14 cellular contexts compared by ENCODE assay signal in genomic region chr6:30573113-30573512, GRCh38. TPM values are rescaled to one million over a fixed set of nuclear protein-coding genes. Genes with fewer than 3 reads are reported as not detected.
DNase-seq lines count a peak whose midpoint lies in the region; ATAC-seq and TF ChIP-seq lines count a peak whose summit lies in the region.
"Had no signal": no experiment of that assay in that cellular context is flagged by ENCODE, and none has a peak within 500 bp of the region (broad histone marks: within the 10 kb centered on the region; RNA-seq: fewer than 3 reads in every experiment).

No MANE protein-coding gene starts in this region.

- H3K4me2 ChIP-seq in SK-N-SH (peak overlapping the region; percentile 97), mammary epithelial cell (ENCODE audit: insufficient read depth, low read depth, low read length) (peak overlapping the region; percentile 85), neural progenitor cell (peak overlapping the region; percentile 12)

- no peaks in the 10 kb centered on the region for H3K9me2 ChIP-seq in SK-N-SH

- peaks cover 21% of the 10 kb centered on the region for H3K4me1 Mint-ChIP-seq in neural progenitor cell

- no peak for TF ChIP-seq EP300 in SK-N-SH (IDR thresholded peaks at IDR 0.05; ENCODE audit: borderline replicate concordance in 1 of 2, low read depth in 1 of 2, low read length in 1 of 2)

- WGBS in SK-N-SH (ENCODE audit: low lambda C conversion rate): 71% methylated on average over 4 of the region's 4 CpGs
- 88% methylated on average over 4 of the region's 4 CpGs for WGBS in mammary epithelial cell (ENCODE audit: low coverage, missing lambda C conversion rate)
- WGBS in adrenal gland, 4 donors: 57 to 75% (median 67%) methylated on average over 4 of the region's 4 CpGs

- H3K36me3 ChIP-seq in SK-N-SH (replicated peaks in 1 of 2; ENCODE audit: control insufficient read depth in 1 of 2, insufficient read depth in 2 of 2, low read length in 1 of 2): peaks cover 17 to 31% of the 10 kb centered on the region in 2 experiments
- H3K36me3 ChIP-seq in mammary epithelial cell (ENCODE audit: insufficient read depth, low read length): peaks cover 10% of the 10 kb centered on the region
- H3K36me3 ChIP-seq in neural progenitor cell: peaks cover 6% of the 10 kb centered on the region
- H3K36me3 ChIP-seq in adrenal gland (replicated peaks in 1 of 2): peaks cover 0 to 18% of the 10 kb centered on the region in 2 donors

- peaks cover 12 to 21% of the 10 kb centered on the region in 2 experiments; a peak in 3 of 4 replicates for H3K4me1 ChIP-seq in SK-N-SH (ENCODE audit: control insufficient read depth in 1 of 2, insufficient read depth in 2 of 2, low read depth in 1 of 2, low read length in 1 of 2)
- peaks cover 17% of the 10 kb centered on the region for H3K4me1 ChIP-seq in mammary epithelial cell (ENCODE audit: insufficient read depth, low read length)
- peaks cover 9% of the 10 kb centered on the region for H3K4me1 ChIP-seq in neural progenitor cell
- peaks cover 5 to 43% of the 10 kb centered on the region in 2 donors for H3K4me1 ChIP-seq in adrenal gland (replicated peaks in 1 of 2)

- H2AFZ ChIP-seq in SK-N-SH (ENCODE audit: low read depth) (no peak overlapping the region), mammary epithelial cell (ENCODE audit: low read depth, low read length) (no peak overlapping the region), neural progenitor cell (replicated peaks) (no peak overlapping the region)

- intact Hi-C loops in mammary epithelial cell (cut with micrococcal nuclease) (loop anchor here (2.0 kb wide), 1 partner anchor 18 kb away; no protein-coding TSS in a partner anchor), adrenal gland (cut with DNase I) (no loop called here)

- POLR2A ChIA-PET in SK-N-SH (lab: Yijun Ruan, JAX): interaction anchor here (1.2 kb wide), 1 partner anchor 37 kb away, joined by 3 read pairs; no protein-coding TSS in a partner anchor

- H4K20me1 ChIP-seq in SK-N-SH (ENCODE audit: insufficient read depth) (peaks cover 41% of the 10 kb centered on the region), mammary epithelial cell (ENCODE audit: insufficient read depth, low read length) (peaks cover 2% of the 10 kb centered on the region), neural progenitor cell (ENCODE audit: low read depth) (peaks cover 60% of the 10 kb centered on the region)

- dilution Hi-C loops in mammary epithelial cell (cut with HindIII; ENCODE audit: low sequenced_read_pairs): no loop called here

- H3K27ac ChIP-seq in SK-N-SH (ENCODE audit: low read depth in 2 of 2, low read length in 1 of 2) (no peak overlapping the region), mammary epithelial cell (ENCODE audit: insufficient read depth, low read depth, low read length) (no peak overlapping the region), neural progenitor cell (no peak overlapping the region), adrenal gland (no peak overlapping the region)
- H3K27ac ChIP-seq: 22Rv1 had no signal

- 0 out of 4 replicates have a peak overlapping the region, but pooled peaks of 1 of the 2 experiments have one; percentile 81 for H3K4me3 ChIP-seq in SK-N-SH (ENCODE audit: low read depth in 2 of 2, low read length in 1 of 2)
- peak overlapping the region; percentile 87 for H3K4me3 ChIP-seq in NB4 (ENCODE audit: low read depth, low read length)
- no peak overlapping the region for H3K4me3 ChIP-seq in mammary epithelial cell (replicated peaks in 1 of 3; ENCODE audit: insufficient read depth in 1 of 3, low read depth in 2 of 3, low read length in 3 of 3)
- H3K4me3 ChIP-seq in neural progenitor cell: no peak overlapping the region
- H3K4me3 ChIP-seq in adrenal gland: no peak overlapping the region

- BruUV-seq in mammary epithelial cell (replicated peaks; lab: Mats Ljungman, UMichigan): no TSS peak

- ATAC-seq in SK-N-SH treated with all-trans-retinoic acid at 6 μM for 48 hours (no peak), HG03108 (IDR thresholded peaks at IDR 0.05; ENCODE audit: unreplicated experiment) (no peak), HG03135 (IDR thresholded peaks at IDR 0.05; ENCODE audit: unreplicated experiment) (no peak)
- ATAC-seq: esophagus mucosa had no signal

- H3K27ac Mint-ChIP-seq in neural progenitor cell: no peak overlapping the region

- H3K9me3 Mint-ChIP-seq in neural progenitor cell: no peaks in the 10 kb centered on the region

- in situ Hi-C loops in mammary epithelial cell (cut with MboI; ENCODE audit: low sequenced_read_pairs in 2 of 2): no loop called here

- H3K4me3 Mint-ChIP-seq in neural progenitor cell: peak overlapping the region; percentile 99

- peak overlapping the region; percentile 95; the same call in 1 of the 2 replicates for H3K9ac ChIP-seq in SK-N-SH
- no peak overlapping the region for H3K9ac ChIP-seq in mammary epithelial cell (ENCODE audit: insufficient read depth, low read length)
- no peak overlapping the region for H3K9ac ChIP-seq in neural progenitor cell

- H3K27me3 Mint-ChIP-seq in neural progenitor cell (ENCODE audit: insufficient read depth, low read depth): peaks cover 10% of the 10 kb centered on the region

- H3K79me2 ChIP-seq in SK-N-SH (ENCODE audit: insufficient read depth): peaks cover 65% of the 10 kb centered on the region
- peaks cover 64% of the 10 kb centered on the region for H3K79me2 ChIP-seq in mammary epithelial cell (ENCODE audit: insufficient read depth, low read length)
- H3K79me2 ChIP-seq in neural progenitor cell (ENCODE audit: low read depth): peaks cover 64% of the 10 kb centered on the region

- H3F3A ChIP-seq in SK-N-SH (replicated peaks; ENCODE audit: insufficient read depth): no peaks in the 10 kb centered on the region
- no peaks in the 10 kb centered on the region for H3F3A ChIP-seq in neural progenitor cell (ENCODE audit: low read depth)

- TF ChIP-seq RAD21 in SK-N-SH (IDR thresholded peaks at IDR 0.05; ENCODE audit: low read length): no peak

- H3K27me3 ChIP-seq in SK-N-SH (ENCODE audit: insufficient read depth) (no peaks in the 10 kb centered on the region), mammary epithelial cell (ENCODE audit: insufficient read depth, low read length) (no peaks in the 10 kb centered on the region), neural progenitor cell (peaks cover 15% of the 10 kb centered on the region), adrenal gland (no peaks in the 10 kb centered on the region)

- H3K9me3 ChIP-seq in SK-N-SH: no peaks in the 10 kb centered on the region
- no peaks in the 10 kb centered on the region for H3K9me3 ChIP-seq in mammary epithelial cell (replicated peaks; ENCODE audit: insufficient read depth, low read length)
- H3K9me3 ChIP-seq in neural progenitor cell (ENCODE audit: low read depth): no peaks in the 10 kb centered on the region
- no peaks in the 10 kb centered on the region for H3K9me3 ChIP-seq in adrenal gland (replicated peaks in 1 of 3)

- no peak for TF ChIP-seq POLR2A in NB4 (IDR thresholded peaks at IDR 0.05; ENCODE audit: extremely low read depth, insufficient read length)
- no peak for TF ChIP-seq POLR2A in adrenal gland (IDR thresholded peaks at IDR 0.05)

- peaks cover 14% of the 10 kb centered on the region for H3K36me3 Mint-ChIP-seq in neural progenitor cell

- CTCF ChIA-PET in SK-N-SH (lab: Yijun Ruan, JAX): interaction anchor here (1.0 kb wide), 1 partner anchor 91 kb away, joined by 3 read pairs; no protein-coding TSS in a partner anchor
- CTCF ChIA-PET in mammary epithelial cell (lab: Charles Lee; ENCODE audit: low non-redundant PET): interaction anchor here (0.5 kb wide), 1 partner anchor 32 kb away, joined by 7 read pairs; no protein-coding TSS in a partner anchor

- TF ChIP-seq CTCF in SK-N-SH (IDR thresholded peaks at IDR 0.05) (no peak), NB4 (IDR thresholded peaks at IDR 0.05; ENCODE audit: low read depth, low read length) (no peak), mammary epithelial cell (conservative IDR thresholded peaks at IDR 0.05 in 1 of 2, IDR thresholded peaks at IDR 0.05 in 1 of 2; ENCODE audit: extremely low read depth in 1 of 2, insufficient read depth in 1 of 2, low read depth in 1 of 2, low read length in 2 of 2) (no peak), neural progenitor cell (IDR thresholded peaks at IDR 0.05) (no peak), adrenal gland (IDR thresholded peaks at IDR 0.05) (no peak)

- DNase-seq in SK-N-SH: no peak
- DNase-seq in NB4 (ENCODE audit: low read depth): no peak
- no peak for DNase-seq in mammary epithelial cell
- DNase-seq in neural progenitor cell (ENCODE audit: low spot score): no peak
- DNase-seq in adrenal gland: no peak
- DNase-seq: activated CD4-positive, alpha-beta T cell treated with anti-CD3 and anti-CD28 coated beads, Interleukin-2, amount 50 U/mL, for 4 hours; MV-4-11; NCI-H748 treated with DMSO at 0.1 percent for 48 hours; stimulated activated naive CD4-positive, alpha-beta T cell had no signal

RNA-seq across cellular contexts. Expression of gene ABCF1, which starts 1.9 kb away (rescaled TPM):
- polyA plus RNA-seq in SK-N-SH (2012; rRNA removed): 42.5 and 53.4 TPM in 2 replicates
- polyA plus RNA-seq in SK-N-SH (2012; cell fraction: cytosol; rRNA removed): 38.9 and 40.2 TPM in 2 replicates
- 62.5 and 80.8 TPM in 2 replicates for polyA plus RNA-seq in SK-N-SH (2012; cell fraction: nucleus; rRNA removed)
- total RNA-seq in mammary epithelial cell: 10 to 100 TPM; 31.8 to 59.8 TPM
- polyA plus RNA-seq in mammary epithelial cell: 45.1 TPM
- 91.1 TPM for polyA minus RNA-seq in mammary epithelial cell
- total RNA-seq in neural progenitor cell (ENCODE audit: low replicate concordance): 43.9 and 56.0 TPM in 2 replicates
- total RNA-seq in adrenal gland: 10 to 100 TPM; 24.6 to 53.1 (median 36.2) TPM
- 10 to 100 TPM; 18.7 to 75.2 (median 41.3) TPM for polyA plus RNA-seq in adrenal gland

RNA-seq across cellular contexts. Expression of gene PRR3, which starts 16.0 kb away (rescaled TPM):
- polyA plus RNA-seq in SK-N-SH (2012; rRNA removed): 21.2 and 26.0 TPM in 2 replicates
- 18.2 and 20.1 TPM in 2 replicates for polyA plus RNA-seq in SK-N-SH (2012; cell fraction: cytosol; rRNA removed)
- 22.4 and 25.0 TPM in 2 replicates for polyA plus RNA-seq in SK-N-SH (2012; cell fraction: nucleus; rRNA removed)
- 10 to 100 TPM in 1 of 2 donors, 1 to 10 TPM in 1; 3.0 to 13.5 TPM for total RNA-seq in mammary epithelial cell
- polyA plus RNA-seq in mammary epithelial cell: 6.1 TPM
- polyA minus RNA-seq in mammary epithelial cell: 6.5 TPM
- 13.7 and 18.6 TPM in 2 replicates for total RNA-seq in neural progenitor cell (ENCODE audit: low replicate concordance)
- total RNA-seq in adrenal gland: 10 to 100 TPM in 4 of 8 donors, 1 to 10 TPM in 4; 1.8 to 14.7 (median 9.7) TPM
- 10 to 100 TPM; 20.3 to 25.5 (median 22.8) TPM for polyA plus RNA-seq in adrenal gland

RNA-seq across cellular contexts. Expression of gene GNL1, which starts 16.8 kb away (rescaled TPM):
- polyA plus RNA-seq in SK-N-SH (2012; rRNA removed) (36.4 and 43.3 TPM in 2 replicates), mammary epithelial cell (32.0 TPM), adrenal gland (10 to 100 TPM; 33.2 to 86.7 (median 72.5) TPM)
- polyA plus RNA-seq in SK-N-SH (2012; cell fraction: cytosol; rRNA removed): 22.2 and 31.4 TPM in 2 replicates
- 48.8 and 67.1 TPM in 2 replicates for polyA plus RNA-seq in SK-N-SH (2012; cell fraction: nucleus; rRNA removed)
- total RNA-seq in mammary epithelial cell (10 to 100 TPM; 40.8 to 84.4 TPM), neural progenitor cell (ENCODE audit: low replicate concordance) (23.7 and 34.7 TPM in 2 replicates), adrenal gland (10 to 100 TPM; 27.4 to 75.6 (median 57.7) TPM)
- polyA minus RNA-seq in mammary epithelial cell: 61.9 TPM

RNA-seq across cellular contexts. Expression of gene PPP1R10, which starts 43.9 kb away (rescaled TPM):
- polyA plus RNA-seq in SK-N-SH (2012; rRNA removed) (16.8 and 22.1 TPM in 2 replicates), mammary epithelial cell (36.1 TPM), adrenal gland (10 to 100 TPM; 28.8 to 99.1 (median 61.1) TPM)
- polyA plus RNA-seq in SK-N-SH (2012; cell fraction: cytosol; rRNA removed): 11.9 and 13.4 TPM in 2 replicates
- 36.9 and 46.7 TPM in 2 replicates for polyA plus RNA-seq in SK-N-SH (2012; cell fraction: nucleus; rRNA removed)
- total RNA-seq in mammary epithelial cell (100 to 1,000 TPM in 1 of 2 donors, 10 to 100 TPM in 1; 60.7 to 124 TPM), neural progenitor cell (ENCODE audit: low replicate concordance) (38.6 and 46.4 TPM in 2 replicates), adrenal gland (100 to 1,000 TPM in 1 of 8 donors, 10 to 100 TPM in 7; 33.3 to 102 (median 72.0) TPM)
- polyA minus RNA-seq in mammary epithelial cell: 88.2 TPM

RNA-seq across cellular contexts. Expression of gene MRPS18B, which starts 44.5 kb away (rescaled TPM):
- 45.2 and 51.1 TPM in 2 replicates for polyA plus RNA-seq in SK-N-SH (2012; rRNA removed)
- polyA plus RNA-seq in SK-N-SH (2012; cell fraction: cytosol; rRNA removed): 40.9 and 47.8 TPM in 2 replicates
- 14.5 and 18.0 TPM in 2 replicates for polyA plus RNA-seq in SK-N-SH (2012; cell fraction: nucleus; rRNA removed)
- total RNA-seq in mammary epithelial cell: 10 to 100 TPM; 57.5 to 68.8 TPM
- 87.0 TPM for polyA plus RNA-seq in mammary epithelial cell
- 85.1 TPM for polyA minus RNA-seq in mammary epithelial cell
- total RNA-seq in neural progenitor cell (ENCODE audit: low replicate concordance): 18.5 and 32.1 TPM in 2 replicates
- 100 to 1,000 TPM in 1 of 8 donors, 10 to 100 TPM in 7; 51.0 to 105 (median 74.8) TPM for total RNA-seq in adrenal gland
- polyA plus RNA-seq in adrenal gland: 10 to 100 TPM; 43.0 to 90.5 (median 48.5) TPM

Comparison
In these comparisons a context has a peak if more than half of its experiments do, and no peak if none do; other contexts are left out.
1. H3K4me2 ChIP-seq: peak in every context shown above with its lines; median percentile 97 in SK-N-SH; 85 in mammary epithelial cell; 12 in neural progenitor cell.